26 cellular contexts compared by ENCODE assay signal in genomic region chr7:103626776-103627175, GRCh38.
"Had no signal": no experiment of that assay in that cellular context is flagged by ENCODE, and none has a peak within 500 bp of the region (broad histone marks: within the 10 kb centered on the region; RNA-seq: fewer than 3 reads in every experiment).

No MANE protein-coding gene starts in this region.

- H3K4me1 ChIP-seq: ascending aorta had no signal

- H3K9me3 ChIP-seq: ascending aorta, MG63 had no signal

- H3K4me2 ChIP-seq: KMS-11 had no signal

- ATAC-seq: activated CD8-positive, alpha-beta T cell treated with anti-CD3 and anti-CD28 coated beads, Interleukin-2, amount 10 ng/mL, durations not matched to agents 7 days and 5 days; WTC11 had no signal

- H3K36me3 ChIP-seq: ascending aorta, brain microvascular endothelial cell, MG63 had no signal

- H3K4me3 ChIP-seq: ascending aorta, cardiac muscle cell, MG63, SK-N-MC had no signal

- H3K27me3 ChIP-seq: ascending aorta, brain microvascular endothelial cell, cardiac muscle cell, MG63 had no signal

- H3K27ac ChIP-seq: ascending aorta, brain microvascular endothelial cell, cardiac muscle cell, KMS-11, SK-N-MC had no signal

- DNase-seq: activated CD4-positive, alpha-beta T cell treated with anti-CD3 and anti-CD28 coated beads for 48 hours; activated CD4-positive, alpha-beta T cell treated with anti-CD3 and anti-CD28 coated beads, Interleukin-2, amount 50 U/mL, for 4 hours; activated CD4-positive, CD25-positive, alpha-beta regulatory T cell treated with anti-CD3 and anti-CD28 coated beads, Interleukin-2, amount 50 U/mL, for 72 hours; activated CD8-positive, alpha-beta memory T cell treated with anti-CD3 and anti-CD28 coated beads, Interleukin-2, amount 50 U/mL, for 48 hours; activated CD8-positive, alpha-beta T cell treated with anti-CD3 and anti-CD28 coated beads, Interleukin-2, amount 10 ng/mL, durations not matched to agents 7 days and 5 days; activated effector memory CD4-positive, alpha-beta T cell treated with Interleukin-2 at 50 U/mL for 16 hours; activated naive CD4-positive, alpha-beta T cell; activated T-cell treated with anti-CD3 and anti-CD28 coated beads, Interleukin-2, amount 50 U/mL, for 1 hour; brain microvascular endothelial cell; MG63; MV-4-11; NCI-H1092 treated with DMSO at 0.1 percent for 48 hours; NCI-H1417 treated with DMSO at 0.1 percent for 48 hours; NCI-H1694; NCI-H2029 treated with DMSO at 0.1 percent for 48 hours; NCI-H345; NCI-H510A; NCI-H526 treated with DMSO at 0.1 percent for 48 hours; NCI-H82; SIG-M5; SW 1271 had no signal

- H3K9ac ChIP-seq: KMS-11 had no signal
